25 cellular contexts compared by ENCODE assay signal in genomic region chr21:39669976-39670671, GRCh38. TPM values are rescaled to one million over a fixed set of nuclear protein-coding genes. Genes with fewer than 3 reads are reported as not detected.
DNase-seq lines count a peak whose midpoint lies in the region; ATAC-seq and TF ChIP-seq lines count a peak whose summit lies in the region.
"Had no signal": no experiment of that assay in that cellular context is flagged by ENCODE, and none has a peak within 500 bp of the region (broad histone marks: within the 10 kb centered on the region; RNA-seq: fewer than 3 reads in every experiment).

No MANE protein-coding gene starts in this region.

- no peak overlapping the region for H3K9ac ChIP-seq in duodenal mucosa (ENCODE audit: low read depth in 1 of 2, low read length in 2 of 2)
- H3K9ac ChIP-seq in trophoblast cell (ENCODE audit: low read length): no peak overlapping the region

- no peak for TF ChIP-seq CTCF in GM23338 (conservative IDR thresholded peaks at IDR 0.05; ENCODE audit: low read depth in 2 of 2)

- H4K12ac ChIP-seq in trophoblast cell (ENCODE audit: low read depth, low read length): no peak overlapping the region

- H3K4me3 ChIP-seq in GM23338 (no peak overlapping the region), duodenal mucosa (ENCODE audit: low read depth in 1 of 2, low read length in 2 of 2) (no peak overlapping the region), trophoblast cell (ENCODE audit: low read depth, low read length) (no peak overlapping the region)
- H3K4me3 ChIP-seq: dorsolateral prefrontal cortex, skin epidermis, thoracic aorta had no signal

- H2AK5ac ChIP-seq in trophoblast cell (ENCODE audit: low read length): no peak overlapping the region

- peak overlapping the region; percentile 28 for H4K8ac ChIP-seq in trophoblast cell (ENCODE audit: low read depth, low read length)

- H2AFZ ChIP-seq in GM23338 (no peak overlapping the region), trophoblast cell (ENCODE audit: insufficient read depth, low read length, poor library complexity) (no peak overlapping the region)

- no peak overlapping the region for H2BK120ac ChIP-seq in trophoblast cell (ENCODE audit: insufficient read depth, low read length, poor library complexity)

- peaks cover 64% of the 10 kb centered on the region for H3K36me3 Mint-ChIP-seq in GM23338 (ENCODE audit: low read depth)
- H3K36me3 Mint-ChIP-seq: activated CD4-positive, alpha-beta memory T cell treated with anti-CD3 and anti-CD28 coated beads for 36 hours; CD8-positive, alpha-beta memory T cell had no signal

- no peaks in the 10 kb centered on the region; the same call in 1 of the 2 replicates for H3K9me2 ChIP-seq in GM23338 (ENCODE audit: insufficient read depth)

- peak; percentile 10 for DNase-seq in NCI-H2196 (lab: John Stamatoyannopoulos, UW; ENCODE audit: unreplicated experiment)
- DNase-seq in NCI-H2196 treated with DMSO at 0.1 percent for 48 hours (lab: John Stamatoyannopoulos, UW; ENCODE audit: unreplicated experiment): no peak
- no peak for DNase-seq in GM23338 (ENCODE audit: low spot score)
- no peak for DNase-seq in trophoblast cell
- DNase-seq in HK-2 (ENCODE audit: unreplicated experiment): no peak
- DNase-seq in cerebellar nuclear complex (lab: John Stamatoyannopoulos, UW): no peak
- no peak for DNase-seq in SKM-1 (lab: John Stamatoyannopoulos, UW; ENCODE audit: unreplicated experiment)
- DNase-seq: activated CD4-positive, alpha-beta memory T cell treated with anti-CD3 and anti-CD28 coated beads for 36 hours; activated CD4-positive, CD25-positive, alpha-beta regulatory T cell; activated naive CD4-positive, alpha-beta T cell; activated T-cell treated with anti-CD3 and anti-CD28 coated beads for 4 hours; amniotic stem cell; CD8-positive, alpha-beta memory T cell; central memory CD4-positive, alpha-beta T cell; dorsolateral prefrontal cortex; head of caudate nucleus; KG1; MV-4-11; NCI-H226; RPMI8226; stimulated activated CD4-positive, alpha-beta T cell treated with anti-CD3 and anti-CD28 coated beads, Interleukin-4, amount 100 ng/mL, for 1 hour; stimulated activated naive CD4-positive, alpha-beta T cell treated with Interleukin-2 at 50 U/mL for 16 hours had no signal

- H3K4me1 ChIP-seq in GM23338 (ENCODE audit: insufficient read depth) (no peaks in the 10 kb centered on the region; the same call in 1 of the 2 replicates), duodenal mucosa (ENCODE audit: control insufficient read depth in 1 of 2, insufficient read depth in 2 of 2, low read length in 2 of 2) (peaks cover 25 to 36% of the 10 kb centered on the region in 2 donors), trophoblast cell (ENCODE audit: control insufficient read depth in 1 of 2, insufficient read depth in 2 of 2, low read length in 2 of 2) (peaks cover 17 to 24% of the 10 kb centered on the region in 2 experiments)

- peak overlapping the region; percentile 78 for H3K27ac Mint-ChIP-seq in GM23338
- H3K27ac Mint-ChIP-seq: activated CD4-positive, alpha-beta memory T cell treated with anti-CD3 and anti-CD28 coated beads for 36 hours had no signal

- H3K4me2 ChIP-seq in GM23338 (no peak overlapping the region), trophoblast cell (ENCODE audit: low read length) (peak overlapping the region; percentile 7)

- H3K18ac ChIP-seq in trophoblast cell (ENCODE audit: low read length): no peak overlapping the region

- no peaks in the 10 kb centered on the region; the same call in 2 of the 3 replicates for H3K9me3 Mint-ChIP-seq in GM23338
- H3K9me3 Mint-ChIP-seq: activated CD4-positive, alpha-beta memory T cell treated with anti-CD3 and anti-CD28 coated beads for 36 hours had no signal

- no peaks in the 10 kb centered on the region; the same call in none of the 2 replicates for H3K79me2 ChIP-seq in GM23338 (replicated peaks; ENCODE audit: insufficient read depth)
- H3K79me2 ChIP-seq in trophoblast cell (ENCODE audit: control insufficient read depth, insufficient read depth, low read length, poor library complexity): no peaks in the 10 kb centered on the region

- H2BK5ac ChIP-seq in trophoblast cell (ENCODE audit: low read depth, low read length, poor library complexity): no peak overlapping the region

- no peak overlapping the region for H3K4ac ChIP-seq in trophoblast cell (ENCODE audit: low read depth, low read length)

- H3K27ac ChIP-seq in GM23338 (ENCODE audit: low read depth) (0 out of 2 replicates have a peak overlapping the region, but pooled peaks have one; percentile 39), duodenal mucosa (ENCODE audit: low read depth, low read length) (peak overlapping the region; percentile 10), trophoblast cell (ENCODE audit: low read depth, low read length) (peak overlapping the region; percentile 35)
- H3K27ac ChIP-seq: dorsolateral prefrontal cortex, skin epidermis, thoracic aorta had no signal

- no peaks in the 10 kb centered on the region for H3K9me3 ChIP-seq in duodenal mucosa (ENCODE audit: control insufficient read depth in 1 of 2, low read length in 2 of 2)
- peaks cover 3% of the 10 kb centered on the region for H3K9me3 ChIP-seq in trophoblast cell (ENCODE audit: insufficient read depth, low read depth, low read length)
- H3K9me3 ChIP-seq: thoracic aorta had no signal

- H3K27me3 ChIP-seq in GM23338 (ENCODE audit: insufficient read depth) (no peaks in the 10 kb centered on the region), duodenal mucosa (ENCODE audit: control insufficient read depth in 1 of 2, insufficient read depth in 2 of 2, low read length in 2 of 2) (no peaks in the 10 kb centered on the region), trophoblast cell (ENCODE audit: insufficient read depth, low read length) (no peaks in the 10 kb centered on the region)

- peak overlapping the region; percentile 74 for H4K91ac ChIP-seq in trophoblast cell (ENCODE audit: low read depth, low read length)

- H3F3A ChIP-seq in GM23338 (replicated peaks; ENCODE audit: low read depth): 0 out of 2 replicates have a peak, but pooled peaks cover 4% of the 10 kb centered on the region

- WGBS in trophoblast cell (ENCODE audit: extremely low coverage, insufficient coverage, insufficient read length): no CpG with 5 or more reads among the region's 9 CpGs

- no peak overlapping the region for H3K14ac ChIP-seq in trophoblast cell (ENCODE audit: low read length)

- peak overlapping the region; percentile 76 for H2BK12ac ChIP-seq in trophoblast cell (ENCODE audit: low read length)

- no peak overlapping the region for H3K4me3 Mint-ChIP-seq in GM23338
- H3K4me3 Mint-ChIP-seq: activated CD4-positive, alpha-beta memory T cell treated with anti-CD3 and anti-CD28 coated beads for 36 hours; CD8-positive, alpha-beta memory T cell had no signal

- no peak overlapping the region for H3K23ac ChIP-seq in trophoblast cell (ENCODE audit: low read length)

- ATAC-seq in GM23338: no peak

- H3K36me3 ChIP-seq in GM23338 (ENCODE audit: insufficient read depth) (0 out of 2 replicates have a peak, but pooled peaks cover 3% of the 10 kb centered on the region), duodenal mucosa (ENCODE audit: control insufficient read depth in 1 of 2, insufficient read depth in 2 of 2, low read length in 2 of 2) (peaks cover 0 to 5% of the 10 kb centered on the region in 2 donors), trophoblast cell (ENCODE audit: control insufficient read depth in 1 of 2, insufficient read depth in 2 of 2, low read length in 2 of 2) (peaks cover 0 to 2% of the 10 kb centered on the region in 2 experiments)
- H3K36me3 ChIP-seq: thoracic aorta had no signal

- peaks cover 10% of the 10 kb centered on the region for H3K79me1 ChIP-seq in trophoblast cell (ENCODE audit: low read length)

- no peaks in the 10 kb centered on the region for H4K20me1 ChIP-seq in GM23338 (replicated peaks; ENCODE audit: insufficient read depth)

- H3K27me3 Mint-ChIP-seq in GM23338 (ENCODE audit: insufficient read depth, low read depth, poor library complexity): peaks cover 17% of the 10 kb centered on the region
- H3K27me3 Mint-ChIP-seq: activated CD4-positive, alpha-beta memory T cell treated with anti-CD3 and anti-CD28 coated beads for 36 hours had no signal

- H3K4me1 Mint-ChIP-seq in GM23338: peaks cover 32% of the 10 kb centered on the region

TF ChIP-seq in GM23338, 12 proteins besides CTCF, POLR2A, EP300 and RAD21 (continues in another document):
- no peak for TF ChIP-seq JUNB (IDR thresholded peaks at IDR 0.05; ENCODE audit: unreplicated experiment)
- no peak for TF ChIP-seq ETS1 (IDR thresholded peaks at IDR 0.05)
- TF ChIP-seq EZH2phosphoT487 (IDR thresholded peaks at IDR 0.05; ENCODE audit: unreplicated experiment): no peak
- TF ChIP-seq STAT1 (IDR thresholded peaks at IDR 0.05; ENCODE audit: unreplicated experiment): no peak
- no peak for TF ChIP-seq NANOG (IDR thresholded peaks at IDR 0.05; ENCODE audit: borderline replicate concordance)

RNA-seq across cellular contexts. Expression of gene B3GALT5, which starts 57.4 kb away (rescaled TPM):
- total RNA-seq in GM23338 (2014; rRNA removed; shearing (Covaris generic)): 31.7 and 37.5 TPM in 2 replicates
- 6.2 TPM in 2 replicates for polyA plus RNA-seq in GM23338 (2016; fragmentation: Nextera tagmentation; extraction: Ambion mirVana)
- 3.0 and 3.2 TPM in 2 replicates for polyA plus RNA-seq in trophoblast cell (2013)
- total RNA-seq: activated CD4-positive, alpha-beta memory T cell treated with anti-CD3 and anti-CD28 coated beads for 36 hours; CD8-positive, alpha-beta memory T cell had no signal
- polyA plus RNA-seq: CD8-positive, alpha-beta memory T cell had no signal
